Comparison of ENCODE assay signal across 22 cellular contexts in genomic region chr5:820245-820644, GRCh38. TPM values are rescaled to one million over a fixed set of nuclear protein-coding genes. Genes with fewer than 3 reads are reported as not detected.
DNase-seq lines count a peak whose midpoint lies in the region; ATAC-seq, FAIRE-seq and TF ChIP-seq lines count a peak whose summit lies in the region.
"Had no signal": no experiment of that assay in that cellular context is flagged by ENCODE, and none has a peak within 500 bp of the region (broad histone marks: within the 10 kb centered on the region; RNA-seq: fewer than 3 reads in every experiment).

No MANE protein-coding gene starts in this region.

- BruUV-seq in HepG2 (replicated peaks; lab: Mats Ljungman, UMichigan), result no TSS peak

- no peaks in the 10 kb centered on the region for H3K4me1 ChIP-seq in HepG2 (ENCODE audit: insufficient read depth, low read length)
- H3K4me1 ChIP-seq: A549, Caco-2 had no signal

- H3K27me3 ChIP-seq in HepG2 (ENCODE audit: control insufficient read depth in 1 of 2, insufficient read depth in 2 of 2, low read length in 2 of 2), result no peaks in the 10 kb centered on the region

- CTCF ChIA-PET in HepG2 (lab: Yijun Ruan, JAX; ENCODE audit: low intra/inter-chr PET ratio, low total read pairs), result no interaction called here

- H3K9me3 Mint-ChIP-seq in T-helper 2 cell treated with Interferon-gamma antibody and Interleukin-4, amounts not matched to agents 5 μg/mL and 100 μg/mL, for 36 hours, result peaks cover 5% of the 10 kb centered on the region
- peaks cover 10% of the 10 kb centered on the region for H3K9me3 Mint-ChIP-seq in stimulated activated memory B cell treated with anti-CD40 and anti-IgM and Interleukin-4, amounts not matched to agents 10 μg/mL and 1 μg/mL and 100 μg/mL, for 72 hours
- H3K9me3 Mint-ChIP-seq: CD4-positive, alpha-beta T cell; HFFc6 had no signal

- no peak for TF ChIP-seq CTCF in HepG2 (CRISPR knock-in tag; IDR thresholded peaks at IDR 0.05)

- no peak overlapping the region for H2AFZ ChIP-seq in HepG2 (ENCODE audit: low read length)

- H3K27ac Mint-ChIP-seq in T-helper 2 cell treated with Interferon-gamma antibody and Interleukin-4, amounts not matched to agents 5 μg/mL and 100 μg/mL, for 36 hours, result peak overlapping the region; percentile 12
- H3K27ac Mint-ChIP-seq in stimulated activated memory B cell treated with anti-CD40 and anti-IgM and Interleukin-4, amounts not matched to agents 10 μg/mL and 1 μg/mL and 100 μg/mL, for 72 hours, result no peak overlapping the region
- H3K27ac Mint-ChIP-seq: CD4-positive, alpha-beta T cell; HFFc6 had no signal

- in situ Hi-C loops in HepG2 (cut with HindIII; ENCODE audit: extremely low pct_ligation_motif_present, low pct_unique_long_range_greater_than_20kb), result no loop called here

- no peak for TF ChIP-seq POLR2A in HepG2 (IDR thresholded peaks at IDR 0.05; ENCODE audit: insufficient read depth in 1 of 2, low read depth in 2 of 2, low read length in 2 of 2)

- no peak overlapping the region for H3K27ac ChIP-seq in HepG2 (ENCODE audit: extremely low read length, insufficient read depth, low read length)
- H3K27ac ChIP-seq: 22Rv1, A549, C4-2B had no signal

- H3K4me1 Mint-ChIP-seq in T-helper 2 cell treated with Interferon-gamma antibody and Interleukin-4, amounts not matched to agents 5 μg/mL and 100 μg/mL, for 36 hours (ENCODE audit: low read depth), result no peaks in the 10 kb centered on the region
- no peaks in the 10 kb centered on the region for H3K4me1 Mint-ChIP-seq in stimulated activated memory B cell treated with anti-CD40 and anti-IgM and Interleukin-4, amounts not matched to agents 10 μg/mL and 1 μg/mL and 100 μg/mL, for 72 hours

- no peak for FAIRE-seq in HepG2 (lab: Jason Lieb, UNC)
- FAIRE-seq: A549, D721Med, GM12892, HTR-8/SVneo had no signal

- no peak overlapping the region for H3K4me3 ChIP-seq in HepG2 (replicated peaks in 1 of 3; ENCODE audit: insufficient read depth in 1 of 3, low read depth in 2 of 3, low read length in 3 of 3)
- H3K4me3 ChIP-seq: A549 had no signal

- 47% methylated on average over 2 of the region's 3 CpGs for WGBS in HepG2 (ENCODE audit: low lambda C conversion rate)

- no peaks in the 10 kb centered on the region for H3K36me3 ChIP-seq in HepG2 (replicated peaks in 1 of 2; ENCODE audit: control insufficient read depth in 1 of 2, insufficient read depth in 2 of 2, low read length in 2 of 2)

- no peaks in the 10 kb centered on the region for H3K27me3 Mint-ChIP-seq in T-helper 2 cell treated with Interferon-gamma antibody and Interleukin-4, amounts not matched to agents 5 μg/mL and 100 μg/mL, for 36 hours (ENCODE audit: low read depth)
- peaks cover 66% of the 10 kb centered on the region for H3K27me3 Mint-ChIP-seq in stimulated activated memory B cell treated with anti-CD40 and anti-IgM and Interleukin-4, amounts not matched to agents 10 μg/mL and 1 μg/mL and 100 μg/mL, for 72 hours
- H3K27me3 Mint-ChIP-seq: CD4-positive, alpha-beta T cell had no signal

- H3K9ac ChIP-seq in HepG2 (ENCODE audit: insufficient read depth, low read depth, low read length), result no peak overlapping the region

- no peaks in the 10 kb centered on the region for H3K9me3 ChIP-seq in HepG2 (ENCODE audit: low read length)
- H3K9me3 ChIP-seq: A549, Caco-2 had no signal

- no peaks in the 10 kb centered on the region for H3K79me2 ChIP-seq in HepG2 (ENCODE audit: insufficient read depth, low read length)

- H3K36me3 Mint-ChIP-seq in T-helper 2 cell treated with Interferon-gamma antibody and Interleukin-4, amounts not matched to agents 5 μg/mL and 100 μg/mL, for 36 hours (ENCODE audit: low read depth), result peaks cover 14% of the 10 kb centered on the region
- peaks cover 7% of the 10 kb centered on the region for H3K36me3 Mint-ChIP-seq in stimulated activated memory B cell treated with anti-CD40 and anti-IgM and Interleukin-4, amounts not matched to agents 10 μg/mL and 1 μg/mL and 100 μg/mL, for 72 hours

- intact Hi-C loops in HepG2 (cut with micrococcal nuclease; ENCODE audit: unreplicated experiment), result no loop called here

- H4K20me1 ChIP-seq in HepG2 (ENCODE audit: insufficient read depth, low read length), result no peaks in the 10 kb centered on the region

- TF ChIP-seq EP300 in HepG2 (IDR thresholded peaks at IDR 0.05; ENCODE audit: low read depth in 2 of 2, low read length in 2 of 2), result no peak
- no peak for TF ChIP-seq EP300 in HepG2 (CRISPR knock-in tag; IDR thresholded peaks at IDR 0.05; ENCODE audit: borderline replicate concordance)

- TF ChIP-seq RAD21 in HepG2 (CRISPR knock-in tag; IDR thresholded peaks at IDR 0.05), result no peak

- ATAC-seq in HepG2 (peak; percentile 85), HG02610 (IDR thresholded peaks at IDR 0.05; ENCODE audit: unreplicated experiment) (no peak)
- ATAC-seq in stimulated activated memory B cell treated with anti-CD40 and anti-IgM and Interleukin-4, amounts not matched to agents 10 μg/mL and 1 μg/mL and 100 μg/mL, for 72 hours, result peak; percentile 2
- ATAC-seq: A549, HCT116 had no signal

- no peak overlapping the region for H3K4me2 ChIP-seq in HepG2 (ENCODE audit: low read depth, low read length)
- H3K4me2 ChIP-seq: A549 had no signal

- POLR2A ChIA-PET in HepG2 (lab: Yijun Ruan, JAX), result no interaction called here

- no peak for DNase-seq in T-helper 2 cell treated with Interferon-gamma antibody and Interleukin-4, amounts not matched to agents 5 μg/mL and 100 μg/mL, for 36 hours (ENCODE audit: low spot score)
- DNase-seq in T-helper 2 cell, result no peak
- DNase-seq in HepG2 (ENCODE audit: low spot score), result no peak
- no peak for DNase-seq in activated T-cell treated with anti-CD3 and anti-CD28 coated beads, Interleukin-2, amount 50 U/mL, for 1 hour
- DNase-seq in islet precursor cell, result no peak
- DNase-seq: AML-193; Caco-2; CD4-positive, alpha-beta T cell; DMS79; GDM1; GOT3; H7; HFFc6 had no signal

- no peak overlapping the region for H3K4me3 Mint-ChIP-seq in T-helper 2 cell treated with Interferon-gamma antibody and Interleukin-4, amounts not matched to agents 5 μg/mL and 100 μg/mL, for 36 hours
- H3K4me3 Mint-ChIP-seq in stimulated activated memory B cell treated with anti-CD40 and anti-IgM and Interleukin-4, amounts not matched to agents 10 μg/mL and 1 μg/mL and 100 μg/mL, for 72 hours, result no peak overlapping the region
- H3K4me3 Mint-ChIP-seq: CD4-positive, alpha-beta T cell; HFFc6 had no signal

TF ChIP-seq in HepG2, 621 proteins besides CTCF, POLR2A, EP300 and RAD21 (continues in another document):
- TF ChIP-seq PAX8 (CRISPR knock-in tag; IDR thresholded peaks at IDR 0.05; ENCODE audit: borderline replicate concordance) (no peak), ZNF614 (CRISPR knock-in tag; IDR thresholded peaks at IDR 0.05; ENCODE audit: borderline replicate concordance) (no peak), ZNF564 (CRISPR knock-in tag; IDR thresholded peaks at IDR 0.05) (no peak), ZBTB7A (CRISPR knock-in tag; IDR thresholded peaks at IDR 0.05) (no peak)

RNA-seq across cellular contexts. Expression of gene ZDHHC11, which starts 30.5 kb away (rescaled TPM):
- 1.4 and 4.0 TPM in 2 replicates for total RNA-seq in HepG2 (2016; rRNA removed; fragmentation: Illumina TruSeq; extraction: Trizol)
- total RNA-seq in HepG2 (2016; cell fraction: cytosol; rRNA removed; fragmentation: Illumina TruSeq; extraction: Trizol; ENCODE audit: low read depth), result 0.51 and 1.4 TPM in 2 replicates
- 0.67 and 5.3 TPM in 2 replicates for total RNA-seq in HepG2 (2016; cell fraction: insoluble cytoplasmic fraction; rRNA removed; fragmentation: Illumina TruSeq; extraction: Trizol)
- total RNA-seq in HepG2 (2016; cell fraction: membrane; rRNA removed; fragmentation: Illumina TruSeq; extraction: Trizol), result 1.5 and 2.0 TPM in 2 replicates
- 8.6 and 9.6 TPM in 2 replicates for total RNA-seq in HepG2 (2016; cell fraction: nucleus; rRNA removed; fragmentation: Illumina TruSeq; extraction: Trizol)
- 2.1 and 2.2 TPM in 2 replicates for polyA plus RNA-seq in HepG2 (2011; rRNA removed)
- 1.6 and 2.1 TPM in 2 replicates for polyA plus RNA-seq in HepG2 (2011; cell fraction: cytosol; rRNA removed)
- polyA plus RNA-seq in HepG2 (2011; cell fraction: nucleus; rRNA removed), result 24.0 and 31.7 TPM in 2 replicates
- 3.2 and 7.4 TPM in 2 replicates for polyA plus RNA-seq in HepG2 (2012)
- polyA plus RNA-seq in HepG2 (2016; cell fraction: cytosol; fragmentation: Illumina TruSeq; extraction: Trizol; ENCODE audit: low read depth), result 0.68 and 0.74 TPM in 2 replicates
- polyA plus RNA-seq in HepG2 (2016; cell fraction: insoluble cytoplasmic fraction; fragmentation: Illumina TruSeq; extraction: Trizol; ENCODE audit: low read depth), result 1.2 and 2.3 TPM in 2 replicates
- 0.83 and 1.1 TPM in 2 replicates for polyA plus RNA-seq in HepG2 (2016; cell fraction: membrane; fragmentation: Illumina TruSeq; extraction: Trizol; ENCODE audit: low read depth)
- 21.9 and 23.7 TPM in 2 replicates for polyA plus RNA-seq in HepG2 (2016; cell fraction: nucleus; fragmentation: Illumina TruSeq; extraction: Trizol; ENCODE audit: insufficient read depth, low read depth)
- 7.7 and 72.5 TPM in 2 replicates for polyA minus RNA-seq in HepG2 (2011; rRNA and poly(A)+ RNA removed; ENCODE audit: low replicate concordance)
- 2.5 TPM in 1 of 2 replicates, not detected in the other for polyA minus RNA-seq in HepG2 (2011; cell fraction: cytosol; rRNA and poly(A)+ RNA removed)
- 12.6 and 14.9 TPM in 2 replicates for polyA minus RNA-seq in HepG2 (2011; cell fraction: nucleus; rRNA and poly(A)+ RNA removed)

RNA-seq across cellular contexts. Expression of gene ZDHHC11B, which starts 35.7 kb away (rescaled TPM):
- total RNA-seq in HepG2 (2016; rRNA removed; fragmentation: Illumina TruSeq; extraction: Trizol), result 0.11 TPM in 1 of 2 replicates, not detected in the other
- total RNA-seq in HepG2 (2016; cell fraction: cytosol; rRNA removed; fragmentation: Illumina TruSeq; extraction: Trizol; ENCODE audit: low read depth), result not detected in 2 replicates
- 0.04 TPM in 1 of 2 replicates, not detected in the other for total RNA-seq in HepG2 (2016; cell fraction: insoluble cytoplasmic fraction; rRNA removed; fragmentation: Illumina TruSeq; extraction: Trizol)
- total RNA-seq in HepG2 (2016; cell fraction: membrane; rRNA removed; fragmentation: Illumina TruSeq; extraction: Trizol), result 0.21 TPM in 1 of 2 replicates, not detected in the other
- 0.40 and 1.0 TPM in 2 replicates for total RNA-seq in HepG2 (2016; cell fraction: nucleus; rRNA removed; fragmentation: Illumina TruSeq; extraction: Trizol)
- polyA plus RNA-seq in HepG2 (2011; rRNA removed), result 0.07 and 0.12 TPM in 2 replicates
- polyA plus RNA-seq in HepG2 (2011; cell fraction: cytosol; rRNA removed), result 0.09 TPM in 1 of 2 replicates, not detected in the other
- 0.83 and 1.8 TPM in 2 replicates for polyA plus RNA-seq in HepG2 (2011; cell fraction: nucleus; rRNA removed)
- 0.39 and 0.59 TPM in 2 replicates for polyA plus RNA-seq in HepG2 (2012)
- not detected in 2 replicates for polyA plus RNA-seq in HepG2 (2016; cell fraction: cytosol; fragmentation: Illumina TruSeq; extraction: Trizol; ENCODE audit: low read depth)
- polyA plus RNA-seq in HepG2 (2016; cell fraction: insoluble cytoplasmic fraction; fragmentation: Illumina TruSeq; extraction: Trizol; ENCODE audit: low read depth), result 0.14 TPM in 1 of 2 replicates, not detected in the other
- polyA plus RNA-seq in HepG2 (2016; cell fraction: membrane; fragmentation: Illumina TruSeq; extraction: Trizol; ENCODE audit: low read depth), result not detected in 2 replicates
- 0.71 and 0.88 TPM in 2 replicates for polyA plus RNA-seq in HepG2 (2016; cell fraction: nucleus; fragmentation: Illumina TruSeq; extraction: Trizol; ENCODE audit: insufficient read depth, low read depth)
- polyA minus RNA-seq in HepG2 (2011; rRNA and poly(A)+ RNA removed; ENCODE audit: low replicate concordance), result 1.9 and 3.5 TPM in 2 replicates
- polyA minus RNA-seq in HepG2 (2011; cell fraction: cytosol; rRNA and poly(A)+ RNA removed), result 0.62 TPM in 1 of 2 replicates, not detected in the other
- 0.64 and 1.2 TPM in 2 replicates for polyA minus RNA-seq in HepG2 (2011; cell fraction: nucleus; rRNA and poly(A)+ RNA removed)
